In the genomic region with DNA sequence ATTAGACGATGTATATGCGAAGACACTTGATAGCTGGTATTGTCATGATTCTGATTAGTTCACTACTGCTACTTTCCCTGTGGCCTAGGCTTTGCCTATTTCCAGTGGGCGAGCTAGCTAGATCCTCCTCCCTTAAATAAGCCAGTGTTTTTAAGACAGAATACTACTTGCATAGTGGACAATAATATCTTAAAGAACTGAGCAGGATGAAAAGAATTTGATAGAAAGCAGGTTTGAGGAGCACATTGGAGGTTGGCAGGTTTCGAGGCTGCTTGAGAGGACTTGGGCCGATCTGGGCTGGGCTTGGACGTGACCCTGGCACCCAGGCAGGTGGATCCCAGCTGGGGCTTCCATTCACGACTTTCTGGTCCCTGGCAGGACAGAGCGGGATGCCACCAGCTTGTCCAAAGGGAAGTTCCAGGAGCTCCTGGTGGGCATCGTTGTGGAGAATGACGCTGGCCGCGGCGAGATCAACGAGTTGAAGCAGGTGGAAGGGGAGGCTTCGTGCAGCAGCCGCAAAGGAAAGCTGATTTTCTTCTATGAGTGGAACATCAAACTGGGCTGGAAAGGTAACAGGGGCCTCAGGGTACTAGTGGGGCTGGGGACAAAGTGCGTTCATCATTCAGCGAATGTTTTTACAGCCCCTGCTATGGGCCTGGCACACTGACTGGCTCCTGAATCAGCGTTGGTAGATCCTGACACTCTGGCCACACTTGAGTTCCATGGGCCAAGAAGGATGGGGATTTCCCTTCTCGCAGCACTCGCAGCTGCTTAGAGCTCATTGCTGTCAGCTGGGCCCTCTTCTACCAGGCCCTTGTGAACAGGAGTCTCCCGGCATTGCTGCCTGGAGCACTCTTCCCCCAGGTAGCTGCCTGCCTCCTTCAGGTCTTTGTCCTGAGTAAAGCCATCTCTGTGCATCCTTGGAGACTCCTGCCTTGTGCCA, we compare ENCODE assay signal across 8 cellular contexts. TPM values are rescaled to one million over a fixed set of nuclear protein-coding genes. Genes with fewer than 3 reads are reported as not detected.
A peak's percentile ranks its signal among the peaks of the same experiment; 100 is the strongest.
DNase-seq lines count a peak whose midpoint lies in the region; ATAC-seq and TF ChIP-seq lines count a peak whose summit lies in the region.

No MANE protein-coding gene starts in this region.

- BruUV-seq in Calu3 (replicated peaks; lab: Mats Ljungman, UMichigan): no TSS peak

- DNase-seq in Calu3 (no peak), M059J (ENCODE audit: low read depth) (peak; percentile 14), NCI-H146 treated with DMSO at 0.1 percent for 48 hours (lab: John Stamatoyannopoulos, UW; ENCODE audit: unreplicated experiment) (no peak), NCI-H748 treated with DMSO at 0.1 percent for 48 hours (lab: John Stamatoyannopoulos, UW) (no peak)
- DNase-seq in central memory CD8-positive, alpha-beta T cell (ENCODE audit: low spot score in 2 of 2): no peak
- no peak for DNase-seq in natural killer cell treated with Interleukin-12 subunit alpha and Interleukin-12 subunit beta and Interleukin-15 and Interleukin-18, amount 100 ng/mL, for 72 hours (ENCODE audit: low spot score)

- intact Hi-C loops in Calu3 (cut with micrococcal nuclease; ENCODE audit: unreplicated experiment): loop anchor here (5.0 kb wide), 1 partner anchor 873 kb away; no protein-coding TSS in a partner anchor

- ATAC-seq in central memory CD8-positive, alpha-beta T cell (replicated peaks; ENCODE audit: extremely low read depth, poor library complexity, severe bottlenecking): no peak
- no peak for ATAC-seq in natural killer cell treated with Interleukin-12 subunit alpha and Interleukin-12 subunit beta and Interleukin-15 and Interleukin-18, amount 100 ng/mL, for 72 hours
- no peak for ATAC-seq in GM19395 (IDR thresholded peaks at IDR 0.05; ENCODE audit: unreplicated experiment)
- ATAC-seq in GM18505 (IDR thresholded peaks at IDR 0.05; ENCODE audit: unreplicated experiment): no peak

- no peaks in the 10 kb centered on the region for H3K9me3 Mint-ChIP-seq in Calu3 (ENCODE audit: low read depth, unreplicated experiment)
- H3K9me3 Mint-ChIP-seq in central memory CD8-positive, alpha-beta T cell: no peaks in the 10 kb centered on the region
- no peaks in the 10 kb centered on the region for H3K9me3 Mint-ChIP-seq in natural killer cell treated with Interleukin-12 subunit alpha and Interleukin-12 subunit beta and Interleukin-15 and Interleukin-18, amount 100 ng/mL, for 72 hours

- CTCF ChIA-PET in Calu3 (lab: Charles Lee): no interaction called here

- peak overlapping the region; percentile 72 for H3K4me3 Mint-ChIP-seq in Calu3 (ENCODE audit: low read depth, unreplicated experiment)
- peak overlapping the region; percentile 82 for H3K4me3 Mint-ChIP-seq in central memory CD8-positive, alpha-beta T cell
- peak overlapping the region; percentile 79 for H3K4me3 Mint-ChIP-seq in natural killer cell treated with Interleukin-12 subunit alpha and Interleukin-12 subunit beta and Interleukin-15 and Interleukin-18, amount 100 ng/mL, for 72 hours

- peak overlapping the region; percentile 66 for H3K27ac Mint-ChIP-seq in Calu3 (ENCODE audit: unreplicated experiment)
- H3K27ac Mint-ChIP-seq in central memory CD8-positive, alpha-beta T cell (ENCODE audit: low read depth): peak overlapping the region; percentile 94
- H3K27ac Mint-ChIP-seq in natural killer cell treated with Interleukin-12 subunit alpha and Interleukin-12 subunit beta and Interleukin-15 and Interleukin-18, amount 100 ng/mL, for 72 hours: peak overlapping the region; percentile 73 to 91

- H3K4me1 Mint-ChIP-seq in Calu3 (ENCODE audit: low read depth, unreplicated experiment): peaks cover 37% of the 10 kb centered on the region
- H3K4me1 Mint-ChIP-seq in central memory CD8-positive, alpha-beta T cell: peaks cover 67% of the 10 kb centered on the region
- peaks cover 53 to 60% of the 10 kb centered on the region in 2 donors for H3K4me1 Mint-ChIP-seq in natural killer cell treated with Interleukin-12 subunit alpha and Interleukin-12 subunit beta and Interleukin-15 and Interleukin-18, amount 100 ng/mL, for 72 hours (ENCODE audit: low read depth in 2 of 2)

- no peaks in the 10 kb centered on the region for H3K27me3 Mint-ChIP-seq in Calu3 (ENCODE audit: unreplicated experiment)
- H3K27me3 Mint-ChIP-seq in central memory CD8-positive, alpha-beta T cell: no peaks in the 10 kb centered on the region
- H3K27me3 Mint-ChIP-seq in natural killer cell treated with Interleukin-12 subunit alpha and Interleukin-12 subunit beta and Interleukin-15 and Interleukin-18, amount 100 ng/mL, for 72 hours: no peaks in the 10 kb centered on the region

- no peak for TF ChIP-seq CTCF in Calu3 (IDR thresholded peaks at IDR 0.05; ENCODE audit: unreplicated experiment)

- H3K36me3 Mint-ChIP-seq in Calu3 (ENCODE audit: insufficient read depth, unreplicated experiment): peaks cover 49% of the 10 kb centered on the region
- peaks cover 33% of the 10 kb centered on the region for H3K36me3 Mint-ChIP-seq in central memory CD8-positive, alpha-beta T cell (ENCODE audit: insufficient read depth)
- H3K36me3 Mint-ChIP-seq in natural killer cell treated with Interleukin-12 subunit alpha and Interleukin-12 subunit beta and Interleukin-15 and Interleukin-18, amount 100 ng/mL, for 72 hours: peaks cover 29% of the 10 kb centered on the region

- TF ChIP-seq POLR2A in GM18505 (IDR thresholded peaks at IDR 0.05; ENCODE audit: borderline replicate concordance, extremely low read depth, insufficient read depth, insufficient read length): no peak

RNA-seq across cellular contexts. Expression of a gene that starts 16.9 kb away (rescaled TPM):
- 17.1 and 17.4 TPM in 2 replicates for total RNA-seq in Calu3 (2022)
- total RNA-seq in M059J (2014; rRNA removed; shearing (Covaris generic)): 13.0 and 23.0 TPM in 2 replicates
- 10 to 100 TPM in 1 of 2 donors, 1 to 10 TPM in 1; 8.3 to 10.4 TPM for total RNA-seq in natural killer cell treated with Interleukin-12 subunit alpha and Interleukin-12 subunit beta and Interleukin-15 and Interleukin-18, amount 100 ng/mL, for 72 hours
